Comparison of ENCODE assay signal across 1 cellular context in the genomic region with DNA sequence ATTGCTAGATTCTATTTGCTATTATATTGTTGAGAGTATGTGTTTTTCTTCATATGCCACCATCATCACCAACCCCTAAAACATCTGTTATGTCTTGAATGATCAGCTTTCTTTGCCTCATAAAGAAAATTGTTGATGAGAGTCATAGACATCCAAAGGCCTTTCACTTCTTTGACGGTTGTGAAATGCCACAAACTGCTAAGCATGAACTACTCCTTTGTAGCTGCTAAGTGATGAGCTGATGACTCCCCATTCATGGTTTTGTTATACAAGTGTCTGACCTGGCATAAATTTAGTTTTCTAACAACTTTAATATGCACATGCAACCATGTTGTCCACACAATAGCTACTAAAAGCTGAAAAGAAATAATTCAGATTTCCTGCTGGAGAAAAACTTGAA.
TF ChIP-seq lines count a peak whose summit lies in the region.

No MANE protein-coding gene starts in this region.

TF ChIP-seq in neural cell, 6 proteins besides CTCF, POLR2A, EP300 and RAD21:
- TF ChIP-seq REST (IDR thresholded peaks at IDR 0.05; ENCODE audit: borderline replicate concordance) (no peak), EZH2 (IDR thresholded peaks at IDR 0.05; ENCODE audit: borderline replicate concordance, insufficient read depth, low read length, poor library complexity, severe bottlenecking) (no peak), POLR2AphosphoS5 (IDR thresholded peaks at IDR 0.05) (no peak), MXI1 (conservative IDR thresholded peaks at IDR 0.05; ENCODE audit: poor library complexity, severe bottlenecking) (no peak), TAF1 (IDR thresholded peaks at IDR 0.05; ENCODE audit: low read depth) (no peak), SMC3 (conservative IDR thresholded peaks at IDR 0.05; ENCODE audit: poor library complexity) (no peak)
